ENCODE assay signal across 17 cellular contexts in the genomic region with DNA sequence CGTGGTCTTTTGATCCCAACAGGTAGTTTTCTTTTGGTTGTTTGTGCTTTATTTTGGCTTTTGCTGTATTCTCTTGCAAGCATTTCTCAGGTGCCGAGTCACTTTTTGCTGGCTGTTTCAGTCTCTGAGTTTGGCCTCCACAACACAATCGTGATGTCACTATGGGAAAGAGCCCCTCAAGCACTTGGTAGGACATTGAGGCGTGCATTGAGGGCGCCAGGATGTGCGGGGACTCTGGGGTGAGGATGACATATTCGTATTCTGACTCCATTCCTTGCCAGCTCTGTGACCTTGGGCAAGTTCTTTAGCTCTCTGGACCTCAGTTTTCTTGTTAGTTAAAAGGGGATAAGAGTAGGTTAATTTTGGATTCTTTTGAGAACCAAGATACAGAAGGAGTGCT. TPM values are rescaled to one million over a fixed set of nuclear protein-coding genes. Genes with fewer than 3 reads are reported as not detected.
DNase-seq lines count a peak whose midpoint lies in the region; ATAC-seq and TF ChIP-seq lines count a peak whose summit lies in the region.
"Had no signal": no experiment of that assay in that cellular context is flagged by ENCODE, and none has a peak within 500 bp of the region (broad histone marks: within the 10 kb centered on the region; RNA-seq: fewer than 3 reads in every experiment).

No MANE protein-coding gene starts in this region.

- no peaks in the 10 kb centered on the region for H3K27me3 Mint-ChIP-seq in CD4-positive, CD25-positive, alpha-beta regulatory T cell
- H3K27me3 Mint-ChIP-seq in activated CD8-positive, alpha-beta T cell treated with anti-CD3 and anti-CD28 coated beads, Interleukin-2, amount 10 ng/mL, durations not matched to agents 7 days and 5 days (ENCODE audit: low read depth) = no peaks in the 10 kb centered on the region
- H3K27me3 Mint-ChIP-seq in endothelial cell (ENCODE audit: unreplicated experiment) = peaks cover 11% of the 10 kb centered on the region

- CTCF ChIA-PET in activated CD8-positive, alpha-beta T cell treated with anti-CD3 and anti-CD28 coated beads, Interleukin-2, amount 10 ng/mL, durations not matched to agents 7 days and 5 days (lab: Charles Lee) = no interaction called here

- peak; percentile 32 for DNase-seq in activated CD4-positive, alpha-beta T cell treated with anti-CD3 and anti-CD28 coated beads for 48 hours
- no peak for DNase-seq in activated CD4-positive, alpha-beta T cell treated with anti-CD3 and anti-CD28 coated beads, Interleukin-2, amount 50 U/mL, for 1 hour
- no peak for DNase-seq in CD4-positive, CD25-positive, alpha-beta regulatory T cell
- no peak for DNase-seq in activated CD8-positive, alpha-beta T cell treated with anti-CD3 and anti-CD28 coated beads, Interleukin-2, amount 10 ng/mL, durations not matched to agents 7 days and 5 days
- DNase-seq in endothelial cell (ENCODE audit: low spot score) = no peak
- no peak for DNase-seq in GF-D8 (lab: John Stamatoyannopoulos, UW)
- DNase-seq: BE2C, cortex of kidney, islet precursor cell, mammary epithelial cell, NCI-H2107, NCI-H526, right cardiac atrium had no signal

- POLR2A ChIA-PET in activated CD8-positive, alpha-beta T cell treated with anti-CD3 and anti-CD28 coated beads, Interleukin-2, amount 10 ng/mL, durations not matched to agents 7 days and 5 days (lab: Charles Lee) = interaction anchor here (0.6 kb wide), 1 partner anchor 10 kb away, joined by 3 read pairs; no protein-coding TSS in a partner anchor

- H3K4me3 Mint-ChIP-seq in CD4-positive, CD25-positive, alpha-beta regulatory T cell = peak overlapping the region in 2 of 4 donors; percentile 17 to 48
- H3K4me3 Mint-ChIP-seq in activated CD8-positive, alpha-beta T cell treated with anti-CD3 and anti-CD28 coated beads, Interleukin-2, amount 10 ng/mL, durations not matched to agents 7 days and 5 days = no peak overlapping the region
- H3K4me3 Mint-ChIP-seq in endothelial cell (ENCODE audit: unreplicated experiment) = no peak overlapping the region

- H3K9me3 ChIP-seq in CD4-positive, CD25-positive, alpha-beta regulatory T cell (ENCODE audit: control insufficient read depth in 2 of 2, low read length in 2 of 2) = no peaks in the 10 kb centered on the region
- H3K9me3 ChIP-seq: BE2C had no signal

- peak overlapping the region; percentile 26 for H3K4me3 ChIP-seq in CD4-positive, CD25-positive, alpha-beta regulatory T cell (ENCODE audit: low read depth, low read length)
- H3K4me3 ChIP-seq: hepatocyte had no signal

- peaks cover 56% of the 10 kb centered on the region for H3K4me1 ChIP-seq in CD4-positive, CD25-positive, alpha-beta regulatory T cell (ENCODE audit: control insufficient read depth, insufficient read depth, low read length, poor library complexity, severe bottlenecking)
- H3K4me1 ChIP-seq: BE2C had no signal

- no peaks in the 10 kb centered on the region for H3K27me3 ChIP-seq in CD4-positive, CD25-positive, alpha-beta regulatory T cell (ENCODE audit: control insufficient read depth, insufficient read depth, low read length)
- H3K27me3 ChIP-seq: BE2C, hepatocyte had no signal

- peaks cover 34 to 84% (median 67%) of the 10 kb centered on the region in 4 donors for H3K4me1 Mint-ChIP-seq in CD4-positive, CD25-positive, alpha-beta regulatory T cell
- peaks cover 90% of the 10 kb centered on the region for H3K4me1 Mint-ChIP-seq in activated CD8-positive, alpha-beta T cell treated with anti-CD3 and anti-CD28 coated beads, Interleukin-2, amount 10 ng/mL, durations not matched to agents 7 days and 5 days (ENCODE audit: low read depth)
- peaks cover 75% of the 10 kb centered on the region for H3K4me1 Mint-ChIP-seq in endothelial cell (ENCODE audit: unreplicated experiment)

- peak overlapping the region; percentile 45 for H3K27ac ChIP-seq in CD4-positive, CD25-positive, alpha-beta regulatory T cell (ENCODE audit: insufficient read depth, low read length, poor library complexity, severe bottlenecking)
- H3K27ac ChIP-seq: hepatocyte had no signal

- no peak for ATAC-seq in CD4-positive, CD25-positive, alpha-beta regulatory T cell (ENCODE audit: low read depth in 2 of 2)
- ATAC-seq in activated CD8-positive, alpha-beta T cell treated with anti-CD3 and anti-CD28 coated beads, Interleukin-2, amount 10 ng/mL, durations not matched to agents 7 days and 5 days = no peak
- no peak for ATAC-seq in HG03097 (IDR thresholded peaks at IDR 0.05; ENCODE audit: low FRiP score, unreplicated experiment)
- no peak for ATAC-seq in HG03354 (IDR thresholded peaks at IDR 0.05; ENCODE audit: poor library complexity, severe bottlenecking, unreplicated experiment)
- ATAC-seq: right cardiac atrium, Right ventricle myocardium inferior had no signal

- no peaks in the 10 kb centered on the region for H3K36me3 Mint-ChIP-seq in CD4-positive, CD25-positive, alpha-beta regulatory T cell
- H3K36me3 Mint-ChIP-seq in activated CD8-positive, alpha-beta T cell treated with anti-CD3 and anti-CD28 coated beads, Interleukin-2, amount 10 ng/mL, durations not matched to agents 7 days and 5 days (ENCODE audit: low read depth) = peaks cover 7% of the 10 kb centered on the region
- H3K36me3 Mint-ChIP-seq in endothelial cell (ENCODE audit: low read depth, unreplicated experiment) = peaks cover 8% of the 10 kb centered on the region

- no peaks in the 10 kb centered on the region for H3K36me3 ChIP-seq in CD4-positive, CD25-positive, alpha-beta regulatory T cell (ENCODE audit: control insufficient read depth, insufficient read depth, low read length)
- H3K36me3 ChIP-seq: BE2C had no signal

- no peak for TF ChIP-seq CTCF in endothelial cell (IDR thresholded peaks at IDR 0.05; ENCODE audit: unreplicated experiment)

- H3K9me3 Mint-ChIP-seq in CD4-positive, CD25-positive, alpha-beta regulatory T cell = no peaks in the 10 kb centered on the region
- H3K9me3 Mint-ChIP-seq in activated CD8-positive, alpha-beta T cell treated with anti-CD3 and anti-CD28 coated beads, Interleukin-2, amount 10 ng/mL, durations not matched to agents 7 days and 5 days (ENCODE audit: insufficient read depth) = no peaks in the 10 kb centered on the region
- no peaks in the 10 kb centered on the region for H3K9me3 Mint-ChIP-seq in endothelial cell (ENCODE audit: unreplicated experiment)

- H3K27ac Mint-ChIP-seq in CD4-positive, CD25-positive, alpha-beta regulatory T cell = peak overlapping the region; percentile 48 to 81 (median 66)
- H3K27ac Mint-ChIP-seq in activated CD8-positive, alpha-beta T cell treated with anti-CD3 and anti-CD28 coated beads, Interleukin-2, amount 10 ng/mL, durations not matched to agents 7 days and 5 days = peak overlapping the region; percentile 82
- H3K27ac Mint-ChIP-seq in endothelial cell (ENCODE audit: unreplicated experiment) = peak overlapping the region; percentile 90

RNA-seq across cellular contexts. Expression of gene KSR1, which starts 13.0 kb away (rescaled TPM):
- 69.5 TPM for total RNA-seq in CD4-positive, CD25-positive, alpha-beta regulatory T cell
- 1 to 10 TPM; 1.2 to 3.1 (median 1.5) TPM for polyA plus RNA-seq in CD4-positive, CD25-positive, alpha-beta regulatory T cell
- total RNA-seq in activated CD8-positive, alpha-beta T cell treated with anti-CD3 and anti-CD28 coated beads, Interleukin-2, amount 10 ng/mL, durations not matched to agents 7 days and 5 days = 10 to 100 TPM; 45.3 to 45.8 TPM
- 65.2 TPM for total RNA-seq in endothelial cell (ENCODE audit: unreplicated experiment)
